Comparison of ENCODE assay signal across 1 cellular context in the genomic region with DNA sequence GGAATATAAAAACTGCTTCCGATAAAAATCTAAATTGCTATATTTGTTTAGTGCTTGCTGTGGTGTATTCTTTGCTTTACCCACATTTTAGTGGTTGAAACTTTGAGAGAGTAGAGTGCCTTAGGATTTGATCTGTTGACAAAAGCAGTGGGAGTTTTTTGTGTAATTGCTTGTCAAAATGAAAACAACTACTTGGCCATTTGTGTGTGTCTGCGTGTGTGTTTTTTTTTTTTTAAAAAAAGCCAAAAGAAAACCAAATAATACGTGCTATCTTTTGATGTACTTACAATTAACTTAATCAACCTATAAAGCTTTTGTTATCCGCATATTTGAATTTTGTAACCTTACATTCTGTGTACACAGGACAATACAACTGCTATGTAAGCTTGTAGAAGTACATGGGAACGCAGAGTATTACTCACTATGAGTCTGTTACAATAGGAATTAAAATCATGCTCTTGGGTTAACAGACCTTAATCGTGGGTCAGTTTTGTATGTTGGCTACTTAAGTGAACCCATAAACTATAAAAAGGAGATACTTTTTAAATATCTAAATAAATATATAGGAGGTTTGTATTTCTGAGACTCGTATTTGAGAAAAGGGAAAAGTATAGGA.
TF ChIP-seq lines count a peak whose summit lies in the region.

No MANE protein-coding gene starts in this region.

TF ChIP-seq in IMR-90, 13 proteins besides CTCF, POLR2A, EP300 and RAD21:
- TF ChIP-seq FOS (IDR thresholded peaks at IDR 0.05; ENCODE audit: low read depth, low read length), result no peak
- no peak for TF ChIP-seq MAFK (IDR thresholded peaks at IDR 0.05; ENCODE audit: low read depth, low read length)
- TF ChIP-seq ELK1 (IDR thresholded peaks at IDR 0.05; ENCODE audit: borderline replicate concordance, low read depth, low read length), result no peak
- no peak for TF ChIP-seq SMC3 (IDR thresholded peaks at IDR 0.05; ENCODE audit: low read depth, low read length)
- no peak for TF ChIP-seq CEBPB (IDR thresholded peaks at IDR 0.05; ENCODE audit: low read depth, low read length)
- no peak for TF ChIP-seq BHLHE40 (IDR thresholded peaks at IDR 0.05; ENCODE audit: low read depth, low read length)
- no peak for TF ChIP-seq RCOR1 (IDR thresholded peaks at IDR 0.05; ENCODE audit: insufficient replicate concordance, low read length)
- TF ChIP-seq RFX5 (IDR thresholded peaks at IDR 0.05; ENCODE audit: low read depth, low read length), result no peak
- TF ChIP-seq MXI1 (IDR thresholded peaks at IDR 0.05; ENCODE audit: borderline replicate concordance, low read depth, low read length), result no peak
- TF ChIP-seq NFE2L2 (IDR thresholded peaks at IDR 0.05; ENCODE audit: low read depth, low read length), result no peak
